16 cellular contexts compared by ENCODE assay signal in the genomic region with DNA sequence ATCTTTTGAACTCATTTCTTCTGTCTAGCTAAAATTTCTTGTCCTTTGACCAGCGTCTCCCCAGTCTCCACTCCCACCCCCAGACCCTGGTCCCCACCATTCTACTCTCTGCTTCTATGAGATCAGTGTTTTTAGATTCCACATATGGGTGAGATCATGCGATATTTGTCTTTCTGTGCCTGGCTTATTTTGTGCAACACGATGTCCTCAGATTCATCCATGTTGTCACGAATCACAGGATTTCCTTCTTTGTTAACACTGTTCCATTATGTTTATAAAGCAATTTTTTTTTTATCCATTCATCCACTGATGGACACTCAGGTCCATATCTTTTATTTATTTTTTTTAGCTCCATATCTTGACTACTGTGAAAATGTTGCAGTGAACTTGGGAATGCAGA.
"Had no signal": no experiment of that assay in that cellular context is flagged by ENCODE, and none has a peak within 500 bp of the region (broad histone marks: within the 10 kb centered on the region; RNA-seq: fewer than 3 reads in every experiment).

No MANE protein-coding gene starts in this region.

- DNase-seq: effector memory CD4-positive, alpha-beta T cell; heart left ventricle; hippocampal formation; naive thymus-derived CD8-positive, alpha-beta T cell; spleen; stimulated activated CD4-positive, alpha-beta T cell treated with anti-CD3 and anti-CD28 coated beads, Interleukin-15, amount 100 ng/mL, for 24 hours; stimulated activated CD4-positive, alpha-beta T cell treated with anti-CD3 and anti-CD28 coated beads, Interleukin-1b, Interleukin-23, amount 100 ng/mL, for 48 hours; stimulated activated CD4-positive, alpha-beta T cell treated with anti-CD3 and anti-CD28 coated beads, Interleukin-4, amount 100 ng/mL, for 24 hours; stimulated activated naive CD4-positive, alpha-beta T cell; stomach; substantia nigra; transverse colon had no signal

- H3K9me3 ChIP-seq: heart left ventricle, neutrophil, spleen, stomach, thoracic aorta, transverse colon had no signal

- H3K27me3 Mint-ChIP-seq: naive thymus-derived CD8-positive, alpha-beta T cell had no signal

- H3K27ac ChIP-seq: heart left ventricle, neutrophil, stomach, thoracic aorta had no signal

- H3K4me3 ChIP-seq: heart left ventricle, spleen, stomach, thoracic aorta, transverse colon had no signal

- H3K36me3 ChIP-seq: heart left ventricle, neutrophil, spleen, stomach, thoracic aorta, transverse colon had no signal

- ATAC-seq: esophagus mucosa; heart left ventricle; naive thymus-derived CD8-positive, alpha-beta T cell; sciatic nerve had no signal

- H3K27me3 ChIP-seq: heart left ventricle, neutrophil, spleen, stomach, transverse colon had no signal
